In genomic region chr6:72530152-72530551, GRCh38 we compare ENCODE assay signal across 17 cellular contexts.
DNase-seq lines count a peak whose midpoint lies in the region; ATAC-seq, FAIRE-seq and TF ChIP-seq lines count a peak whose summit lies in the region.
"Had no signal": no experiment of that assay in that cellular context is flagged by ENCODE, and none has a peak within 500 bp of the region (broad histone marks: within the 10 kb centered on the region; RNA-seq: fewer than 3 reads in every experiment).

No MANE protein-coding gene starts in this region.

- H3K9me1 ChIP-seq in K562 (ENCODE audit: control insufficient read depth, insufficient read depth, low read length) = no peaks in the 10 kb centered on the region

- H3K4me3 ChIP-seq in AG10803 (ENCODE audit: low read length) (no peak overlapping the region), GM23248 (no peak overlapping the region), RWPE2 (ENCODE audit: severe bottlenecking) (no peak overlapping the region), K562 (no peak overlapping the region)

- H3K9ac ChIP-seq in GM23248 (no peak overlapping the region), K562 (ENCODE audit: insufficient read depth in 1 of 2, low read depth in 2 of 2, low read length in 2 of 2) (no peak overlapping the region)

- intact Hi-C loops in K562 (cut with micrococcal nuclease) = no loop called here

- H3K4me1 ChIP-seq in GM23248 (ENCODE audit: insufficient read depth) (peaks cover 52% of the 10 kb centered on the region), RWPE2 (ENCODE audit: insufficient read depth, poor library complexity, severe bottlenecking) (peaks cover 13% of the 10 kb centered on the region), K562 (replicated peaks in 1 of 2; ENCODE audit: control insufficient read depth in 2 of 2, insufficient read depth in 2 of 2, low read length in 2 of 2) (peaks cover 0 to 6% of the 10 kb centered on the region in 2 experiments; a peak in 2 of 5 replicates)
- H3K4me1 ChIP-seq: BE2C had no signal

- H3K27ac ChIP-seq in GM23248 (no peak overlapping the region), RWPE2 (ENCODE audit: poor library complexity, severe bottlenecking) (peak overlapping the region; percentile 11), K562 (ENCODE audit: extremely low read depth, low read depth, low read length) (no peak overlapping the region)
- H3K27ac ChIP-seq: C4-2B had no signal

- in situ Hi-C loops in GM23248 (cut with MboI) = no loop called here
- in situ Hi-C loops in K562 (cut with MboI) = no loop called here

- CTCF ChIA-PET in K562 (lab: Yijun Ruan, JAX; ENCODE audit: low intra/inter-chr PET ratio) = no interaction called here

- no peaks in the 10 kb centered on the region for H3K79me2 ChIP-seq in GM23248 (ENCODE audit: insufficient read depth)
- H3K79me2 ChIP-seq in K562 (ENCODE audit: control insufficient read depth, insufficient read depth, low read length) = no peaks in the 10 kb centered on the region

- TF ChIP-seq EP300 in K562 (IDR thresholded peaks at IDR 0.05; ENCODE audit: low read length) = no peak

- H3K9me2 ChIP-seq in GM23248 (ENCODE audit: insufficient read depth) = no peaks in the 10 kb centered on the region; the same call in 1 of the 2 replicates

- H2AFZ ChIP-seq in GM23248 = peak overlapping the region; percentile 25; the same call in 1 of the 2 replicates
- H2AFZ ChIP-seq in K562 (ENCODE audit: low read depth, low read length) = no peak overlapping the region

- H3K4me2 ChIP-seq in GM23248 (ENCODE audit: unreplicated experiment) = no peak overlapping the region
- H3K4me2 ChIP-seq in K562 (ENCODE audit: insufficient read depth, low read length) = no peak overlapping the region

- WGBS in GM23248 (ENCODE audit: low coverage in 1 of 2, low lambda C conversion rate in 2 of 2, missing lambda C conversion rate in 2 of 2), 2 experiments = 19 to 26% methylated on average over 2 of the region's 2 CpGs
- 22% methylated on average over 2 of the region's 2 CpGs for WGBS in K562 (ENCODE audit: insufficient coverage, low coverage, missing lambda C conversion rate)

- ATAC-seq in RWPE2 (ENCODE audit: low read depth) (no peak), K562 (no peak), GM18907 (IDR thresholded peaks at IDR 0.05; ENCODE audit: unreplicated experiment) (no peak), GM21576 (IDR thresholded peaks at IDR 0.05; ENCODE audit: unreplicated experiment) (no peak)

- H3K27me3 ChIP-seq in GM23248 (replicated peaks; ENCODE audit: insufficient read depth) (no peaks in the 10 kb centered on the region), RWPE2 (ENCODE audit: insufficient read depth, poor library complexity, severe bottlenecking) (no peaks in the 10 kb centered on the region), K562 (ENCODE audit: control insufficient read depth in 2 of 2, insufficient read depth in 2 of 2, low read length in 2 of 2) (no peaks in the 10 kb centered on the region)
- H3K27me3 ChIP-seq: BE2C had no signal

- H3K36me3 ChIP-seq in GM23248 (ENCODE audit: low read depth) = no peaks in the 10 kb centered on the region
- H3K36me3 ChIP-seq in RWPE2 (ENCODE audit: low read depth) = no peaks in the 10 kb centered on the region
- no peaks in the 10 kb centered on the region for H3K36me3 ChIP-seq in K562 (ENCODE audit: control insufficient read depth, insufficient read depth, low read length)
- H3K36me3 ChIP-seq: BE2C had no signal

- no TSS peak for BruUV-seq in K562 (replicated peaks; lab: Mats Ljungman, UMichigan)

- H3F3A ChIP-seq in GM23248 (ENCODE audit: insufficient read depth) = peaks cover 23% of the 10 kb centered on the region

- TF ChIP-seq RAD21 in K562 (CRISPR knock-in tag; conservative IDR thresholded peaks at IDR 0.05 in 1 of 2, IDR thresholded peaks at IDR 0.05 in 1 of 2) = no peak

- DNase-seq in AG10803 (ENCODE audit: low read depth) = peak; percentile 30
- peak; percentile 33 for DNase-seq in GM23248
- DNase-seq in RWPE2 (ENCODE audit: low spot score) = no peak
- DNase-seq in K562 (ENCODE audit: extremely low read depth in 1 of 4, low spot score in 3 of 4) = no peak
- DNase-seq in middle frontal gyrus (ENCODE audit: extremely low spot score, low spot score) = no peak
- DNase-seq: BE2C; CD4-positive, alpha-beta memory T cell; DMS79; EL; HCEC 1CT; HFFc6 had no signal

- TF ChIP-seq POLR2A in K562 (conservative IDR thresholded peaks at IDR 0.05) = no peak

- H4K20me1 ChIP-seq in GM23248 (ENCODE audit: insufficient read depth) (no peaks in the 10 kb centered on the region), K562 (replicated peaks; ENCODE audit: control insufficient read depth, insufficient read depth, low read length) (no peaks in the 10 kb centered on the region)

- POLR2A ChIA-PET in K562 (lab: Yijun Ruan, JAX) = no interaction called here

- H3K9me3 ChIP-seq in GM23248 (ENCODE audit: low read depth) (no peaks in the 10 kb centered on the region), RWPE2 (ENCODE audit: severe bottlenecking) (no peaks in the 10 kb centered on the region), K562 (replicated peaks; ENCODE audit: control insufficient read depth, insufficient read depth, low read depth, low read length) (no peaks in the 10 kb centered on the region)
- H3K9me3 ChIP-seq: BE2C had no signal

- no peak for TF ChIP-seq CTCF in AG10803 (conservative IDR thresholded peaks at IDR 0.05; ENCODE audit: low read length)
- TF ChIP-seq CTCF in RWPE2 (IDR thresholded peaks at IDR 0.05; ENCODE audit: poor library complexity, severe bottlenecking) = no peak
- no peak for TF ChIP-seq CTCF in K562 (IDR thresholded peaks at IDR 0.05 in 2 of 3, conservative IDR thresholded peaks at IDR 0.05 in 1 of 3; ENCODE audit: insufficient read depth in 2 of 3, low read depth in 1 of 3, low read length in 3 of 3)

- no peak for FAIRE-seq in K562 (lab: Jason Lieb, UNC)
- FAIRE-seq: A204.1, G401.6, GM12891 had no signal

TF ChIP-seq in K562, 482 proteins besides CTCF, POLR2A, EP300 and RAD21:
- TF ChIP-seq ZNF318 (IDR thresholded peaks at IDR 0.05; ENCODE audit: borderline replicate concordance in 1 of 2, low read depth in 1 of 2) = no peak
- TF ChIP-seq ZNF316 (IDR thresholded peaks at IDR 0.05) = peak; percentile 43; the same call in 1 of the 2 replicates
- no peak for TF ChIP-seq ZNF311 (CRISPR knock-in tag; IDR thresholded peaks at IDR 0.05)

Comparison
In these comparisons a context has a peak if more than half of its experiments do, and no peak if none do; other contexts are left out.
1. DNase-seq: peak in AG10803 (single experiment) and GM23248 (single experiment); none in RWPE2 (single experiment), K562 (0 of 4) and middle frontal gyrus (single experiment).